11 cellular contexts compared by ENCODE assay signal in the genomic region with DNA sequence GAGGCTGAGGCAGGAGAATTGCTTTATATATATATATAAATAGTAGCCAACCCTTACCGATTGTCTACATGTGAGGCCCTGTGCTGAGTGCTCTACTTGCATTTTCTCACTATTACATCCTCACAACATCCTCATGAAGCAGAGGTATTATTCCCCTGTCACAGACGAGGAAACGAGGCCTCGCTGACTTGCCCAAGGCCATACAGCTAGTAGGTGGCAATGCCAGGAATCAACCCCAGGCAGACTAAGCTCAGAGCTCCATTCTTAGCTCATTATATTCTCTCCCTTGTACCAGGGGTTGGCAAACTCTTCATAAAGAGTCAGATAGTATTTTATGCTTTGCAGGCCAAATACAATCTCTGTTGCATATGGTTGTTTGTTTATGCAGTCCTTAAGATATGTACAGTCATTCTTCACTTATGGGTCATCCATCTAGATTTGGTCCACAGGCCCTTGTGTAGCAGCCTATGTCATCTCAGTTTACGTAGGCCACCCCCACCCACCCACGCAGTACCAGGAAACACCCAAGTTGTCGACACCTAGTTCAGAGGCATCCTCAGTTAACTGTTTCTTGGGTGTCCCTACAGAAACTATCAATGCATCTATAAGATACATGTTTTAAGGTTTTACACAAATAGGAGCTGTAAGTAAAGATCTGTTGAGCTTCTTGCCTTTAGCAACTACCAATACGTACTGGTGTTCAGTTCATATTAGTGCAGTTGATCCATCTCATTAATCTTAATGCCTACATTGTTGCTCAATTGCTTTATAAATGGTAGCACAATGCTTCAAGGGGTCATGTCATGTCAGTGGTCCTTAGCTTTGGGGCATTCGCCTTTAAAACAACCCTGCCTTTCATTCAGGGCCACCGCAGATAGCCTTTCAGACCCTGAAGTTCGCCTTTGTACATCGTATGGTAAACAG. TPM values are rescaled to one million over a fixed set of nuclear protein-coding genes. Genes with fewer than 3 reads are reported as not detected.
DNase-seq lines count a peak whose midpoint lies in the region; ATAC-seq and TF ChIP-seq lines count a peak whose summit lies in the region.
"Had no signal": no experiment of that assay in that cellular context is flagged by ENCODE, and none has a peak within 500 bp of the region (broad histone marks: within the 10 kb centered on the region; RNA-seq: fewer than 3 reads in every experiment).

No MANE protein-coding gene starts in this region.

- no peaks in the 10 kb centered on the region for H3K9me3 ChIP-seq in osteoblast (ENCODE audit: low read depth, low read length)

- H3K4me1 ChIP-seq in ACC112 (ENCODE audit: control insufficient read depth, insufficient read depth, low read length, unreplicated experiment) (peaks cover 43% of the 10 kb centered on the region), osteoblast (ENCODE audit: insufficient read depth, low read length) (peaks cover 27% of the 10 kb centered on the region)

- H3K4me1 Mint-ChIP-seq in activated CD4-positive, alpha-beta T cell treated with anti-CD3 and anti-CD28 coated beads for 36 hours = peaks cover 76% of the 10 kb centered on the region

- H3K79me2 ChIP-seq in ACC112 (ENCODE audit: control insufficient read depth, insufficient read depth, low read length, unreplicated experiment) (no peaks in the 10 kb centered on the region), osteoblast (ENCODE audit: insufficient read depth, low read length) (no peaks in the 10 kb centered on the region)

- peak overlapping the region; percentile 64 for H3K27ac ChIP-seq in ACC112 (ENCODE audit: low read depth, low read length)
- peak overlapping the region; percentile 67 for H3K27ac ChIP-seq in osteoblast (ENCODE audit: low read depth, low read length)

- DNase-seq in activated CD4-positive, alpha-beta T cell treated with anti-CD3 and anti-CD28 coated beads for 36 hours = peak; percentile 89
- DNase-seq in amniotic stem cell (lab: John Stamatoyannopoulos, UW) = peak; percentile 61
- no peak for DNase-seq in osteoblast (ENCODE audit: insufficient read length, low spot score, missing footprints)
- no peak for DNase-seq in GM10266 (ENCODE audit: extremely low spot score)
- DNase-seq in H7 = no peak
- no peak for DNase-seq in NCI-H2029 (lab: John Stamatoyannopoulos, UW)
- DNase-seq: NCI-H2081 treated with DMSO at 0.1 percent for 48 hours, Right ventricle myocardium superior had no signal

- intact Hi-C loops in activated CD4-positive, alpha-beta T cell treated with anti-CD3 and anti-CD28 coated beads for 36 hours (cut with DNase I, micrococcal nuclease) = loop anchor here (1.0 to 10.0 kb wide), 7 partner anchors 23 to 980 kb away; partner anchors contain the start of genes AURKA (in 2 of the 2), CSTF1 (in 2 of the 2), FAM210B (in 1 of the 2) and RAE1 (in 1 of the 2)

- H3K27me3 ChIP-seq in ACC112 (ENCODE audit: insufficient read depth, low read length) (no peaks in the 10 kb centered on the region), osteoblast (ENCODE audit: insufficient read depth, low read length) (no peaks in the 10 kb centered on the region), H7 (ENCODE audit: control insufficient read depth, insufficient read depth, low read length) (no peaks in the 10 kb centered on the region; the same call in 1 of the 2 replicates)

- H2AFZ ChIP-seq in ACC112 (ENCODE audit: low read length, unreplicated experiment) = no peak overlapping the region
- H2AFZ ChIP-seq in osteoblast (ENCODE audit: low read length) = peak overlapping the region; percentile 60
- H2AFZ ChIP-seq: GM23338 had no signal

- H3K36me3 ChIP-seq in ACC112 (ENCODE audit: insufficient read depth, low read length) = no peaks in the 10 kb centered on the region
- peaks cover 3% of the 10 kb centered on the region for H3K36me3 ChIP-seq in osteoblast (ENCODE audit: insufficient read depth, low read length)
- no peaks in the 10 kb centered on the region for H3K36me3 ChIP-seq in H7 (replicated peaks; ENCODE audit: control insufficient read depth, insufficient read depth, low read length)

- POLR2A ChIA-PET in activated CD4-positive, alpha-beta T cell treated with anti-CD3 and anti-CD28 coated beads for 36 hours (lab: Charles Lee) = interaction anchor here (1.2 kb wide), 1 partner anchor 9 kb away, joined by 3 read pairs; no protein-coding TSS in a partner anchor

- CTCF ChIA-PET in activated CD4-positive, alpha-beta T cell treated with anti-CD3 and anti-CD28 coated beads for 36 hours (lab: Charles Lee) = interaction anchor here (0.7 to 1.3 kb wide), 2 partner anchors 18 to 101 kb away, joined by 3 to 5 read pairs; no protein-coding TSS in a partner anchor

- peak overlapping the region; percentile 88 for H3K27ac Mint-ChIP-seq in activated CD4-positive, alpha-beta T cell treated with anti-CD3 and anti-CD28 coated beads for 36 hours
- H3K27ac Mint-ChIP-seq: GM23338 had no signal

- no peaks in the 10 kb centered on the region for H4K20me1 ChIP-seq in osteoblast (ENCODE audit: insufficient read depth, low read length)

- H3K4me3 ChIP-seq in ACC112 (ENCODE audit: low read depth, low read length) (no peak overlapping the region), osteoblast (ENCODE audit: insufficient read depth, low read length) (no peak overlapping the region), H7 (ENCODE audit: insufficient read depth, low read depth, low read length) (no peak overlapping the region)
- H3K4me3 ChIP-seq: GM23338 had no signal

- H3K27me3 Mint-ChIP-seq in activated CD4-positive, alpha-beta T cell treated with anti-CD3 and anti-CD28 coated beads for 36 hours = no peaks in the 10 kb centered on the region

- H3K4me3 Mint-ChIP-seq in activated CD4-positive, alpha-beta T cell treated with anti-CD3 and anti-CD28 coated beads for 36 hours = peak overlapping the region; percentile 48
- H3K4me3 Mint-ChIP-seq: GM23338 had no signal

- H3K4me2 ChIP-seq in osteoblast (ENCODE audit: insufficient read depth, low read length) = peak overlapping the region; percentile 20
- H3K4me2 ChIP-seq: GM23338 had no signal

- peaks cover 31% of the 10 kb centered on the region for H3K36me3 Mint-ChIP-seq in activated CD4-positive, alpha-beta T cell treated with anti-CD3 and anti-CD28 coated beads for 36 hours (ENCODE audit: low read depth)

- no peak for TF ChIP-seq CTCF in osteoblast (IDR thresholded peaks at IDR 0.05; ENCODE audit: extremely low read depth, low read depth, low read length)
- TF ChIP-seq CTCF in GM10266 (IDR thresholded peaks at IDR 0.05; ENCODE audit: control insufficient read depth, insufficient read depth, low read depth, missing control alignments) = no peak

- peaks cover 1% of the 10 kb centered on the region for H3K9me3 Mint-ChIP-seq in activated CD4-positive, alpha-beta T cell treated with anti-CD3 and anti-CD28 coated beads for 36 hours (ENCODE audit: low read depth)
- H3K9me3 Mint-ChIP-seq: GM23338 had no signal

- peak; percentile 72 for ATAC-seq in activated CD4-positive, alpha-beta T cell treated with anti-CD3 and anti-CD28 coated beads for 36 hours
- no peak for ATAC-seq in GM19324 (IDR thresholded peaks at IDR 0.05; ENCODE audit: low FRiP score, unreplicated experiment)
- ATAC-seq: GM23338 had no signal

RNA-seq across cellular contexts. Expression of gene CASS4, which starts 3.0 kb away (rescaled TPM):
- 1 to 10 TPM; 5.1 to 5.6 TPM for total RNA-seq in activated CD4-positive, alpha-beta T cell treated with anti-CD3 and anti-CD28 coated beads for 36 hours
- under 0.01 TPM in 2 replicates for total RNA-seq in osteoblast
- total RNA-seq in H7 (2014; rRNA removed; shearing (Covaris generic)) = not detected in 2 replicates
- total RNA-seq: GM23338 had no signal

RNA-seq across cellular contexts. Expression of gene CSTF1, which starts 22.7 kb away (rescaled TPM):
- 10 to 100 TPM; 62.0 to 84.2 TPM for total RNA-seq in activated CD4-positive, alpha-beta T cell treated with anti-CD3 and anti-CD28 coated beads for 36 hours
- 25.0 and 26.8 TPM in 2 replicates for total RNA-seq in osteoblast
- total RNA-seq in H7 (2014; rRNA removed; shearing (Covaris generic)) = 71.1 and 100 TPM in 2 replicates

RNA-seq across cellular contexts. Expression of gene AURKA, which starts 23.1 kb away (rescaled TPM):
- 100 to 1,000 TPM; 103 to 114 TPM for total RNA-seq in activated CD4-positive, alpha-beta T cell treated with anti-CD3 and anti-CD28 coated beads for 36 hours
- 4.7 and 8.0 TPM in 2 replicates for total RNA-seq in osteoblast
- total RNA-seq in H7 (2014; rRNA removed; shearing (Covaris generic)) = 158 and 160 TPM in 2 replicates

RNA-seq across cellular contexts. Expression of gene RTF2, which starts 53.3 kb away (rescaled TPM):
- total RNA-seq in activated CD4-positive, alpha-beta T cell treated with anti-CD3 and anti-CD28 coated beads for 36 hours = 10 to 100 TPM; 68.5 to 80.8 TPM
- 69.1 and 69.8 TPM in 2 replicates for total RNA-seq in osteoblast
- total RNA-seq in H7 (2014; rRNA removed; shearing (Covaris generic)) = 59.7 and 60.8 TPM in 2 replicates

RNA-seq across cellular contexts. Expression of gene FAM210B, which starts 56.3 kb away (rescaled TPM):
- total RNA-seq in activated CD4-positive, alpha-beta T cell treated with anti-CD3 and anti-CD28 coated beads for 36 hours = 1 to 10 TPM; 4.5 to 4.8 TPM
- total RNA-seq in osteoblast = 69.5 and 89.6 TPM in 2 replicates
- total RNA-seq in H7 (2014; rRNA removed; shearing (Covaris generic)) = 19.1 and 23.9 TPM in 2 replicates

Comparison
In these comparisons a context has a peak if more than half of its experiments do, and no peak if none do; other contexts are left out.
1. DNase-seq: peak in activated CD4-positive, alpha-beta T cell treated with anti-CD3 and anti-CD28 coated beads for 36 hours (single experiment) and amniotic stem cell (single experiment); none in osteoblast (single experiment), GM10266 (single experiment), H7 (single experiment) and NCI-H2029 (single experiment).
2. RNA of gene AURKA, which starts 23.1 kb away (total RNA-seq): 158 to 160 TPM in H7 and 103 to 114 TPM in activated CD4-positive, alpha-beta T cell treated with anti-CD3 and anti-CD28 coated beads for 36 hours; 4.7 to 8.0 TPM in osteoblast; every median in the first group is over 10 times any median in the second.